ENCODE assay signal across 9 cellular contexts in genomic region chr7:120272896-120273475, GRCh38. TPM values are rescaled to one million over a fixed set of nuclear protein-coding genes. Genes with fewer than 3 reads are reported as not detected.
DNase-seq lines count a peak whose midpoint lies in the region; ATAC-seq and TF ChIP-seq lines count a peak whose summit lies in the region.
"Had no signal": no experiment of that assay in that cellular context is flagged by ENCODE, and none has a peak within 500 bp of the region (broad histone marks: within the 10 kb centered on the region; RNA-seq: fewer than 3 reads in every experiment).

Gene KCND2, plus strand, starts transcription at chr7:120273175.

- H3K36me3 Mint-ChIP-seq in activated naive CD4-positive, alpha-beta T cell treated with anti-CD3 and anti-CD28 coated beads, Interleukin-2, amount 10 ng/mL, durations not matched to agents 7 days and 5 days: no peaks in the 10 kb centered on the region

- H3K4me3 Mint-ChIP-seq in activated naive CD4-positive, alpha-beta T cell treated with anti-CD3 and anti-CD28 coated beads, Interleukin-2, amount 10 ng/mL, durations not matched to agents 7 days and 5 days: peak within 1 kb of the TSS; percentile 73

- peak; percentile 31 for ATAC-seq in HG03064 (IDR thresholded peaks at IDR 0.05; ENCODE audit: low read depth, unreplicated experiment)

- H3K27ac ChIP-seq in Peyer's patch (no peak within 1 kb of the TSS), parathyroid adenoma (no peak within 1 kb of the TSS)
- H3K27ac ChIP-seq: epithelial cell of prostate had no signal

- no peaks in the 10 kb centered on the region for H3K79me2 ChIP-seq in parathyroid adenoma

- no peak within 1 kb of the TSS for H3K9ac ChIP-seq in parathyroid adenoma

- H3K27ac Mint-ChIP-seq in activated naive CD4-positive, alpha-beta T cell treated with anti-CD3 and anti-CD28 coated beads, Interleukin-2, amount 10 ng/mL, durations not matched to agents 7 days and 5 days: no peak within 1 kb of the TSS

- CTCF ChIA-PET in activated naive CD4-positive, alpha-beta T cell treated with anti-CD3 and anti-CD28 coated beads, Interleukin-2, amount 10 ng/mL, durations not matched to agents 7 days and 5 days (lab: Charles Lee): interaction anchor here (1.1 kb wide), 1 partner anchor 111 kb away, joined by 3 read pairs; no protein-coding TSS in a partner anchor

- H3K36me3 ChIP-seq in Peyer's patch (no peaks in the 10 kb centered on the region), parathyroid adenoma (ENCODE audit: control insufficient read depth, insufficient read depth, low read length) (no peaks in the 10 kb centered on the region)

- peaks cover 12% of the 10 kb centered on the region for H3K4me1 Mint-ChIP-seq in activated naive CD4-positive, alpha-beta T cell treated with anti-CD3 and anti-CD28 coated beads, Interleukin-2, amount 10 ng/mL, durations not matched to agents 7 days and 5 days

- DNase-seq in activated naive CD4-positive, alpha-beta T cell treated with anti-CD3 and anti-CD28 coated beads, Interleukin-2, amount 10 ng/mL, durations not matched to agents 7 days and 5 days: no peak
- no peak for DNase-seq in activated naive CD4-positive, alpha-beta T cell treated with anti-CD3 and anti-CD28 coated beads, Interleukin-2, amount 50 U/mL, for 16 hours
- DNase-seq in Peyer's patch (no peak), fibroblast of villous mesenchyme (ENCODE audit: low read depth) (peak; percentile 24), amniotic stem cell (lab: John Stamatoyannopoulos, UW) (no peak), OCI-M2 (lab: John Stamatoyannopoulos, UW; ENCODE audit: unreplicated experiment) (no peak)

- H2AFZ ChIP-seq in parathyroid adenoma: peak within 1 kb of the TSS; percentile 69

- no peak for TF ChIP-seq POLR2A in Peyer's patch (IDR thresholded peaks at IDR 0.05)

- peaks cover 0 to 5% (median 0%) of the 10 kb centered on the region in 4 donors for H3K4me1 ChIP-seq in Peyer's patch
- H3K4me1 ChIP-seq in parathyroid adenoma: no peaks in the 10 kb centered on the region

- H3K27me3 ChIP-seq in Peyer's patch (no peaks in the 10 kb centered on the region), parathyroid adenoma (ENCODE audit: control insufficient read depth, insufficient read depth, low read length) (peaks cover 4% of the 10 kb centered on the region)

- peak within 1 kb of the TSS; percentile 75 for H3K4me2 ChIP-seq in parathyroid adenoma (ENCODE audit: low read length)

- TF ChIP-seq CTCF in Peyer's patch (IDR thresholded peaks at IDR 0.05) (no peak), fibroblast of villous mesenchyme (IDR thresholded peaks at IDR 0.05; ENCODE audit: insufficient read depth, low read depth, low read length) (no peak), parathyroid adenoma (IDR thresholded peaks at IDR 0.05) (no peak)

- H3K9me3 Mint-ChIP-seq in activated naive CD4-positive, alpha-beta T cell treated with anti-CD3 and anti-CD28 coated beads, Interleukin-2, amount 10 ng/mL, durations not matched to agents 7 days and 5 days: peaks cover 2% of the 10 kb centered on the region

- H3K9me3 ChIP-seq in Peyer's patch (no peaks in the 10 kb centered on the region), parathyroid adenoma (ENCODE audit: control insufficient read depth, low read length) (no peaks in the 10 kb centered on the region)

- peak within 1 kb of the TSS; percentile 7 to 44 (median 25) for H3K4me3 ChIP-seq in Peyer's patch
- H3K4me3 ChIP-seq in fibroblast of villous mesenchyme (ENCODE audit: low read depth, low read length): peak within 1 kb of the TSS; percentile 67
- peak within 1 kb of the TSS; percentile 52 for H3K4me3 ChIP-seq in parathyroid adenoma (ENCODE audit: low read depth, low read length)

- peaks cover 37% of the 10 kb centered on the region for H3K27me3 Mint-ChIP-seq in activated naive CD4-positive, alpha-beta T cell treated with anti-CD3 and anti-CD28 coated beads, Interleukin-2, amount 10 ng/mL, durations not matched to agents 7 days and 5 days

RNA-seq across cellular contexts. Expression of gene KCND2, which starts in this region (rescaled TPM):
- total RNA-seq in Peyer's patch (under 1 TPM in 1 of 4 donors, not detected in 3; 0.54 TPM), fibroblast of villous mesenchyme (16.1 and 17.3 TPM in 2 replicates)

Comparison
In these comparisons a context has a peak if more than half of its experiments do, and no peak if none do; other contexts are left out.
1. RNA of gene KCND2 (total RNA-seq): 16.1 to 17.3 TPM in fibroblast of villous mesenchyme; 0.54 TPM in Peyer's patch; every median in the first group is over 10 times any median in the second.
2. Peak in every context shown above with its lines, with median percentiles within 50 percentile points of each other: H3K4me3 ChIP-seq.